Comparison of ENCODE assay signal across 14 cellular contexts in genomic region chr14:99609245-99610117, GRCh38. TPM values are rescaled to one million over a fixed set of nuclear protein-coding genes. Genes with fewer than 3 reads are reported as not detected.
DNase-seq lines count a peak whose midpoint lies in the region; ATAC-seq, FAIRE-seq and TF ChIP-seq lines count a peak whose summit lies in the region.
"Had no signal": no experiment of that assay in that cellular context is flagged by ENCODE, and none has a peak within 500 bp of the region (broad histone marks: within the 10 kb centered on the region; RNA-seq: fewer than 3 reads in every experiment).

No MANE protein-coding gene starts in this region.

- H3K27ac Mint-ChIP-seq in activated CD4-positive, alpha-beta T cell treated with anti-CD3 and anti-CD28 coated beads, Interleukin-2, amount 10 ng/mL, durations not matched to agents 24 days and 14 days, result no peak overlapping the region
- H3K27ac Mint-ChIP-seq in astrocyte (ENCODE audit: unreplicated experiment), result no peak overlapping the region
- H3K27ac Mint-ChIP-seq in neural progenitor cell, result peak overlapping the region; percentile 62
- H3K27ac Mint-ChIP-seq: activated naive CD8-positive, alpha-beta T cell treated with anti-CD3 and anti-CD28 coated beads, Interleukin-2, amount 10 ng/mL, durations not matched to agents 7 days and 5 days had no signal

- H3K4me3 ChIP-seq in astrocyte (ENCODE audit: insufficient read depth, low read depth, low read length) (no peak overlapping the region), neural progenitor cell (no peak overlapping the region)
- H3K4me3 ChIP-seq: lung, stomach had no signal

- DNase-seq in activated CD4-positive, alpha-beta T cell treated with anti-CD3 and anti-CD28 coated beads, Interleukin-2, amount 10 ng/mL, durations not matched to agents 24 days and 14 days, result peak; percentile 65
- DNase-seq in activated CD4-positive, alpha-beta T cell treated with anti-CD3 and anti-CD28 coated beads, Interleukin-2, amount 50 U/mL, for 48 hours, result no peak
- no peak for DNase-seq in GM10248 (ENCODE audit: extremely low spot score)
- no peak for DNase-seq in astrocyte (ENCODE audit: low read depth)
- DNase-seq in neural progenitor cell (ENCODE audit: low spot score), result no peak
- DNase-seq in hypothalamus (lab: John Stamatoyannopoulos, UW), result no peak
- DNase-seq: activated naive CD8-positive, alpha-beta T cell treated with anti-CD3 and anti-CD28 coated beads, Interleukin-2, amount 10 ng/mL, durations not matched to agents 7 days and 5 days; KG1; NCI-H2171; SHP77; stomach had no signal

- H3K27ac ChIP-seq in astrocyte (ENCODE audit: low read depth, low read length) (no peak overlapping the region), neural progenitor cell (no peak overlapping the region)
- H3K27ac ChIP-seq: stomach had no signal

- no peak overlapping the region for H3K4me3 Mint-ChIP-seq in activated CD4-positive, alpha-beta T cell treated with anti-CD3 and anti-CD28 coated beads, Interleukin-2, amount 10 ng/mL, durations not matched to agents 24 days and 14 days
- H3K4me3 Mint-ChIP-seq in astrocyte (ENCODE audit: unreplicated experiment) (no peak overlapping the region), neural progenitor cell (no peak overlapping the region)
- H3K4me3 Mint-ChIP-seq: activated naive CD8-positive, alpha-beta T cell treated with anti-CD3 and anti-CD28 coated beads, Interleukin-2, amount 10 ng/mL, durations not matched to agents 7 days and 5 days had no signal

- peak; percentile 21 for TF ChIP-seq CTCF in GM10248 (IDR thresholded peaks at IDR 0.05; ENCODE audit: control extremely low read depth, extremely low read depth, low read depth, missing control alignments)
- peak; percentile 49 for TF ChIP-seq CTCF in astrocyte (IDR thresholded peaks at IDR 0.05; ENCODE audit: insufficient read depth, low read depth, low read length)
- TF ChIP-seq CTCF in neural progenitor cell (IDR thresholded peaks at IDR 0.05), result no peak

- no peaks in the 10 kb centered on the region for H3K9me3 Mint-ChIP-seq in activated CD4-positive, alpha-beta T cell treated with anti-CD3 and anti-CD28 coated beads, Interleukin-2, amount 10 ng/mL, durations not matched to agents 24 days and 14 days
- H3K9me3 Mint-ChIP-seq in astrocyte (ENCODE audit: unreplicated experiment), result no peaks in the 10 kb centered on the region
- H3K9me3 Mint-ChIP-seq in neural progenitor cell, result no peaks in the 10 kb centered on the region
- H3K9me3 Mint-ChIP-seq: activated naive CD8-positive, alpha-beta T cell treated with anti-CD3 and anti-CD28 coated beads, Interleukin-2, amount 10 ng/mL, durations not matched to agents 7 days and 5 days had no signal

- no peaks in the 10 kb centered on the region for H3K79me2 ChIP-seq in astrocyte (ENCODE audit: insufficient read depth, low read length)
- H3K79me2 ChIP-seq in neural progenitor cell (ENCODE audit: low read depth), result no peaks in the 10 kb centered on the region

- no peaks in the 10 kb centered on the region for H3K36me3 ChIP-seq in astrocyte (ENCODE audit: insufficient read depth, low read length)
- no peaks in the 10 kb centered on the region for H3K36me3 ChIP-seq in neural progenitor cell
- H3K36me3 ChIP-seq: stomach had no signal

- H3K4me2 ChIP-seq in astrocyte (ENCODE audit: low read length) (no peak overlapping the region), neural progenitor cell (no peak overlapping the region)

- H3F3A ChIP-seq in neural progenitor cell (ENCODE audit: low read depth), result peaks cover 31% of the 10 kb centered on the region

- H3K9ac ChIP-seq in astrocyte (ENCODE audit: low read length), result no peak overlapping the region
- H3K9ac ChIP-seq in neural progenitor cell, result no peak overlapping the region

- POLR2A ChIA-PET in GM10248 (lab: Yijun Ruan, JAX), result interaction anchor here (0.7 kb wide), 1 partner anchor 129 kb away, joined by 3 read pairs; the partner anchor contains the start of gene SETD3

- no peaks in the 10 kb centered on the region for H3K9me3 ChIP-seq in astrocyte (ENCODE audit: insufficient read depth, low read depth, low read length)
- no peaks in the 10 kb centered on the region for H3K9me3 ChIP-seq in neural progenitor cell (ENCODE audit: low read depth)
- H3K9me3 ChIP-seq: stomach had no signal

- intact Hi-C loops in activated CD4-positive, alpha-beta T cell treated with anti-CD3 and anti-CD28 coated beads, Interleukin-2, amount 10 ng/mL, durations not matched to agents 24 days and 14 days (cut with micrococcal nuclease), result no loop called here

- no peak for ATAC-seq in GM21737 (IDR thresholded peaks at IDR 0.05; ENCODE audit: unreplicated experiment)
- ATAC-seq in GM19395 (IDR thresholded peaks at IDR 0.05; ENCODE audit: unreplicated experiment), result no peak

- H3K27me3 Mint-ChIP-seq in activated CD4-positive, alpha-beta T cell treated with anti-CD3 and anti-CD28 coated beads, Interleukin-2, amount 10 ng/mL, durations not matched to agents 24 days and 14 days, result peaks cover 3% of the 10 kb centered on the region
- H3K27me3 Mint-ChIP-seq in astrocyte (ENCODE audit: low read depth, unreplicated experiment) (peaks cover 34% of the 10 kb centered on the region), neural progenitor cell (ENCODE audit: insufficient read depth, low read depth) (no peaks in the 10 kb centered on the region)

- no peak overlapping the region for H2AFZ ChIP-seq in astrocyte (ENCODE audit: low read depth, low read length)
- H2AFZ ChIP-seq in neural progenitor cell (replicated peaks), result no peak overlapping the region

- H3K36me3 Mint-ChIP-seq in activated CD4-positive, alpha-beta T cell treated with anti-CD3 and anti-CD28 coated beads, Interleukin-2, amount 10 ng/mL, durations not matched to agents 24 days and 14 days (ENCODE audit: low read depth), result no peaks in the 10 kb centered on the region
- H3K36me3 Mint-ChIP-seq in astrocyte (ENCODE audit: low read depth, unreplicated experiment), result no peaks in the 10 kb centered on the region
- H3K36me3 Mint-ChIP-seq in neural progenitor cell, result no peaks in the 10 kb centered on the region
- H3K36me3 Mint-ChIP-seq: activated naive CD8-positive, alpha-beta T cell treated with anti-CD3 and anti-CD28 coated beads, Interleukin-2, amount 10 ng/mL, durations not matched to agents 7 days and 5 days had no signal

- CTCF ChIA-PET in GM10248 (lab: Yijun Ruan, JAX), result interaction anchor here (1.7 to 2.7 kb wide), 4 partner anchors 10 to 94 kb away, joined by 3 to 13 read pairs (median 8); no protein-coding TSS in a partner anchor

- H3K4me1 ChIP-seq in astrocyte (ENCODE audit: insufficient read depth, low read length) (peaks cover 14% of the 10 kb centered on the region), neural progenitor cell (peaks cover 29% of the 10 kb centered on the region)

- peaks cover 6% of the 10 kb centered on the region for H3K4me1 Mint-ChIP-seq in activated CD4-positive, alpha-beta T cell treated with anti-CD3 and anti-CD28 coated beads, Interleukin-2, amount 10 ng/mL, durations not matched to agents 24 days and 14 days
- peaks cover 2% of the 10 kb centered on the region for H3K4me1 Mint-ChIP-seq in astrocyte (ENCODE audit: low read depth, unreplicated experiment)
- H3K4me1 Mint-ChIP-seq in neural progenitor cell, result peaks cover 41% of the 10 kb centered on the region

- no peaks in the 10 kb centered on the region for H3K27me3 ChIP-seq in astrocyte (ENCODE audit: insufficient read depth, low read length)
- no peaks in the 10 kb centered on the region for H3K27me3 ChIP-seq in neural progenitor cell

- H4K20me1 ChIP-seq in astrocyte (ENCODE audit: insufficient read depth, low read length) (no peaks in the 10 kb centered on the region), neural progenitor cell (ENCODE audit: low read depth) (no peaks in the 10 kb centered on the region)

- no peak for FAIRE-seq in astrocyte (lab: Jason Lieb, UNC)

RNA-seq across cellular contexts. Expression of gene CCDC85C, which starts 5.5 kb away (rescaled TPM):
- 6.7 TPM in 2 replicates for total RNA-seq in activated CD4-positive, alpha-beta T cell treated with anti-CD3 and anti-CD28 coated beads, Interleukin-2, amount 10 ng/mL, durations not matched to agents 24 days and 14 days
- total RNA-seq in astrocyte (8.4 and 16.6 TPM in 2 replicates), neural progenitor cell (ENCODE audit: low replicate concordance) (19.0 and 41.3 TPM in 2 replicates)

RNA-seq across cellular contexts. Expression of gene HHIPL1, which starts 35.4 kb away (rescaled TPM):
- not detected in 2 replicates for total RNA-seq in activated CD4-positive, alpha-beta T cell treated with anti-CD3 and anti-CD28 coated beads, Interleukin-2, amount 10 ng/mL, durations not matched to agents 24 days and 14 days
- 0.86 and 1.1 TPM in 2 replicates for total RNA-seq in astrocyte
- total RNA-seq in neural progenitor cell (ENCODE audit: low replicate concordance), result 0.32 and 1.2 TPM in 2 replicates
